Comparison of ENCODE assay signal across 20 cellular contexts in the genomic region with DNA sequence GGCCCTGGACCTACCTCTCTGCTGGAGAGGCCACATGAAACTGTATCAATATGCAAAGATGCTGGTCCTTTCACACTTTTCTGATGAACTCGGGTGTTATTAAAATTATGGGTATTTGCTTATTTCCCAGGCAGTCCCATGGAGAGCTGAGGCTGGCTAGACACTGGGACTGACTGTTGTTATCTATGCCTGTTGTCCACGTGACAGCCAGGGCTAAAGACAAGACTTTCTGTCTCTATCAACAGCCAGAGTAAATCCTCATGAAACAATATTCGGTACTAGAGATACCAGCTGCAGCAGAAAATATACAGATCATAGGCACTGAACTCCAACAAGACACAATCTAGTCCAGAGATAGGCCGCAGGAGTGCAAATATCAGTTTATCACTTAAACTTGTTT.
"Had no signal": no experiment of that assay in that cellular context is flagged by ENCODE, and none has a peak within 500 bp of the region (broad histone marks: within the 10 kb centered on the region; RNA-seq: fewer than 3 reads in every experiment).

No MANE protein-coding gene starts in this region.

- H3K27ac ChIP-seq: prostate gland, right atrium auricular region, stomach, thyroid gland, vagina had no signal

- H3K4me3 ChIP-seq: lung, prostate gland, right atrium auricular region, smooth muscle cell, stomach, thyroid gland, vagina had no signal

- H3K4me2 ChIP-seq: smooth muscle cell had no signal

- H3K9me3 ChIP-seq: prostate gland, right atrium auricular region, stomach, thyroid gland, vagina had no signal

- H3K4me1 ChIP-seq: prostate gland, right atrium auricular region, stomach, thyroid gland, vagina had no signal

- H3K27me3 ChIP-seq: right atrium auricular region, thyroid gland, vagina had no signal

- H3K36me3 ChIP-seq: prostate gland, right atrium auricular region, stomach, thyroid gland, vagina had no signal

- DNase-seq: cortex of kidney; effector memory CD8-positive, alpha-beta T cell; erythroblast; mesenchymal stem cell; midbrain; naive thymus-derived CD4-positive, alpha-beta T cell; nephron progenitor cell; nucleus accumbens; stimulated activated CD4-positive, alpha-beta T cell treated with anti-CD3 and anti-CD28 coated beads, Interleukin-12 subunit alpha, Interleukin-12 subunit beta, amount 100 ng/mL, for 4 hours; stimulated activated CD4-positive, alpha-beta T cell treated with anti-CD3 and anti-CD28 coated beads, Interleukin-1b, Interleukin-23, amount 100 ng/mL, for 48 hours; stimulated activated CD4-positive, alpha-beta T cell treated with anti-CD3 and anti-CD28 coated beads, Interleukin-4, amount 100 ng/mL, for 24 hours; stimulated activated naive CD4-positive, alpha-beta T cell treated with Interleukin-2 at 50 U/mL for 16 hours; stomach; thyroid gland; trophoblast cell had no signal
